Comparison of ENCODE assay signal across 1 cellular context in genomic region chr3:52025453-52025852, GRCh38.
TF ChIP-seq lines count a peak whose summit lies in the region.

No MANE protein-coding gene starts in this region.

TF ChIP-seq in IMR-90, 13 proteins besides CTCF, POLR2A, EP300 and RAD21 (continued from another document):
- no peak for TF ChIP-seq USF2 (IDR thresholded peaks at IDR 0.05; ENCODE audit: low read depth, low read length)
- TF ChIP-seq MXI1 (IDR thresholded peaks at IDR 0.05; ENCODE audit: borderline replicate concordance, low read depth, low read length): no peak
- TF ChIP-seq BHLHE40 (IDR thresholded peaks at IDR 0.05; ENCODE audit: low read depth, low read length): no peak
